23 cellular contexts compared by ENCODE assay signal in the genomic region with DNA sequence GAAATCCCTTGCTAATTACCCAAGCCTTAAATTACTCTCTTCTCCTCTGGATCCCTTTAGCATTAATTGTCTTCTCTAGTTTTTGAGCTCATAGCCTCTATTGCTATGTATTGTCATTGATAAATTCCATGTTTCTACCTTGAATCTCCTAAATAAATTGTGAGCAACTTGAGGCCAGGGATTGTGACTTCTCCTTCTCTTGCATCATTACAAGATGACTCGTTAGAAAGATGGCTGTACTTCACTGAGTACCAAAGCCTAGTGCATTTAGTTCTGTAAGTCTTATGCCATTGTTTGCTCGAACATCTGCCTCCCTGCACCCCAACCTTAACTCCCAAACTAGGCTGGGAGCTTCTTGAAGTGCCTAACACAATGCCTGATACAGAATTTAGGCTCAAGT.
"Had no signal": no experiment of that assay in that cellular context is flagged by ENCODE, and none has a peak within 500 bp of the region (broad histone marks: within the 10 kb centered on the region; RNA-seq: fewer than 3 reads in every experiment).

No MANE protein-coding gene starts in this region.

- DNase-seq: activated CD4-positive, alpha-beta T cell treated with anti-CD3 and anti-CD28 coated beads for 4 hours; activated CD4-positive, alpha-beta T cell treated with anti-CD3 and anti-CD28 coated beads, Interleukin-2, amount 50 U/mL, for 48 hours; activated CD8-positive, alpha-beta memory T cell treated with anti-CD3 and anti-CD28 coated beads for 24 hours; anterior cingulate cortex; body of pancreas; cerebellar nuclear complex; colonic mucosa; dorsolateral prefrontal cortex; effector memory CD4-positive, alpha-beta T cell; glutamatergic neuron; left lung; lower lobe of right lung; mesendoderm; right lobe of liver; stimulated activated CD4-positive, alpha-beta T cell treated with anti-CD3 and anti-CD28 coated beads, Interleukin-4, amount 100 ng/mL, for 24 hours; T-helper 1 cell had no signal

- H3K9me3 Mint-ChIP-seq: activated naive CD4-positive, alpha-beta T cell treated with anti-CD3 and anti-CD28 coated beads, Interleukin-2, amount 50 U/mL, for 24 hours; activated T-helper 2 cell treated with anti-CD3 and anti-CD28 coated beads, Interferon-gamma antibody, Interleukin-2, Interleukin-4, amounts not matched to agents 10 μg/mL and 5 μg/mL and 100 μg/mL, durations not matched to agents 14 hours and 24 hours and 36 hours; stimulated activated effector memory CD8-positive, alpha-beta T cell treated with anti-CD3 and anti-CD28 coated beads, Interleukin-12 subunit alpha, Interleukin-12 subunit beta, amount 100 ng/mL, for 72 hours; T-helper 2 cell treated with Interferon-gamma antibody and Interleukin-4, amounts not matched to agents 5 μg/mL and 100 μg/mL, for 36 hours had no signal

- H3K27me3 Mint-ChIP-seq: activated naive CD4-positive, alpha-beta T cell treated with anti-CD3 and anti-CD28 coated beads, Interleukin-2, amount 50 U/mL, for 24 hours had no signal

- H3K27ac ChIP-seq: body of pancreas, cardiac muscle cell, colonic mucosa, dorsolateral prefrontal cortex, left lung, lower lobe of right lung, right lobe of liver, tibial nerve had no signal

- H3K27ac Mint-ChIP-seq: activated naive CD4-positive, alpha-beta T cell treated with anti-CD3 and anti-CD28 coated beads, Interleukin-2, amount 50 U/mL, for 24 hours; activated T-helper 2 cell treated with anti-CD3 and anti-CD28 coated beads, Interferon-gamma antibody, Interleukin-2, Interleukin-4, amounts not matched to agents 10 μg/mL and 5 μg/mL and 100 μg/mL, durations not matched to agents 14 hours and 24 hours and 36 hours; stimulated activated effector memory CD8-positive, alpha-beta T cell treated with anti-CD3 and anti-CD28 coated beads, Interleukin-12 subunit alpha, Interleukin-12 subunit beta, amount 100 ng/mL, for 72 hours; T-helper 2 cell treated with Interferon-gamma antibody and Interleukin-4, amounts not matched to agents 5 μg/mL and 100 μg/mL, for 36 hours had no signal

- H3K4me3 Mint-ChIP-seq: activated naive CD4-positive, alpha-beta T cell treated with anti-CD3 and anti-CD28 coated beads, Interleukin-2, amount 50 U/mL, for 24 hours; natural killer cell treated with Interleukin-12 subunit alpha and Interleukin-12 subunit beta and Interleukin-15 and Interleukin-18, amount 100 ng/mL, for 72 hours; stimulated activated effector memory CD8-positive, alpha-beta T cell treated with anti-CD3 and anti-CD28 coated beads, Interleukin-12 subunit alpha, Interleukin-12 subunit beta, amount 100 ng/mL, for 72 hours; T-helper 2 cell treated with Interferon-gamma antibody and Interleukin-4, amounts not matched to agents 5 μg/mL and 100 μg/mL, for 36 hours had no signal

- H3K36me3 Mint-ChIP-seq: activated naive CD4-positive, alpha-beta T cell treated with anti-CD3 and anti-CD28 coated beads, Interleukin-2, amount 50 U/mL, for 24 hours; stimulated activated effector memory CD8-positive, alpha-beta T cell treated with anti-CD3 and anti-CD28 coated beads, Interleukin-12 subunit alpha, Interleukin-12 subunit beta, amount 100 ng/mL, for 72 hours had no signal
